ENCODE assay signal across 24 cellular contexts in genomic region chr4:187289371-187289770, GRCh38.
"Had no signal": no experiment of that assay in that cellular context is flagged by ENCODE, and none has a peak within 500 bp of the region (broad histone marks: within the 10 kb centered on the region; RNA-seq: fewer than 3 reads in every experiment).

No MANE protein-coding gene starts in this region.

- H3K27me3 ChIP-seq: foreskin keratinocyte, hepatocyte, pancreas, right atrium auricular region, stomach, suprapubic skin, transverse colon had no signal

- H3K27ac ChIP-seq: foreskin keratinocyte, hepatocyte, pancreas, psoas muscle, right atrium auricular region, stomach, suprapubic skin, transverse colon had no signal

- H3K36me3 ChIP-seq: pancreas, right atrium auricular region, stomach, suprapubic skin, transverse colon had no signal

- H3K4me3 ChIP-seq: hepatocyte, pancreas, psoas muscle, right atrium auricular region, stomach, suprapubic skin, transverse colon had no signal

- H3K4me2 ChIP-seq: hepatocyte had no signal

- H3K9me3 ChIP-seq: pancreas, psoas muscle, right atrium auricular region, stomach, suprapubic skin, transverse colon had no signal

- ATAC-seq: activated CD4-positive, alpha-beta T cell treated with anti-CD3 and anti-CD28 coated beads for 36 hours; activated T-helper 17 cell treated with anti-CD3 and anti-CD28 coated beads, Interleukin-2, amount 50 U/mL, for 72 hours; foreskin keratinocyte; left ventricle myocardium superior; pancreas; psoas muscle; stimulated activated memory B cell treated with anti-CD40 and anti-IgM and Interleukin-4, amounts not matched to agents 10 μg/mL and 1 μg/mL and 100 μg/mL, for 72 hours had no signal

- H3K79me2 ChIP-seq: hepatocyte had no signal

- DNase-seq: activated B cell treated with CpG ODN at 0.5 μM for 24 hours; activated CD4-positive, alpha-beta T cell treated with anti-CD3 and anti-CD28 coated beads for 36 hours; activated CD4-positive, alpha-beta T cell treated with anti-CD3 and anti-CD28 coated beads, Interleukin-2, amount 50 U/mL, for 4 hours; activated CD8-positive, alpha-beta memory T cell treated with anti-CD3 and anti-CD28 coated beads for 24 hours; activated CD8-positive, alpha-beta memory T cell treated with anti-CD3 and anti-CD28 coated beads, Interleukin-2, amount 50 U/mL, for 4 hours; activated T-cell treated with anti-CD3 and anti-CD28 coated beads, Interleukin-2, amount 50 U/mL, for 24 hours; cerebellar nuclear complex; effector CD8-positive, alpha-beta T cell; erythroblast; foreskin keratinocyte; glutamatergic neuron; immature natural killer cell; left ventricle myocardium superior; pancreas; psoas muscle; stimulated activated CD4-positive, alpha-beta T cell treated with anti-CD3 and anti-CD28 coated beads, Interleukin-12 subunit alpha, Interleukin-12 subunit beta, amount 100 ng/mL, for 4 hours; stomach; T1000; transverse colon had no signal

- H3K4me1 ChIP-seq: pancreas, psoas muscle, right atrium auricular region, stomach, suprapubic skin, transverse colon had no signal

- H2AFZ ChIP-seq: hepatocyte had no signal
